27 cellular contexts compared by ENCODE assay signal in genomic region chr9:131905144-131905543, GRCh38.
"Had no signal": no experiment of that assay in that cellular context is flagged by ENCODE, and none has a peak within 500 bp of the region (broad histone marks: within the 10 kb centered on the region; RNA-seq: fewer than 3 reads in every experiment).

No MANE protein-coding gene starts in this region.

- H3K36me3 ChIP-seq: colonic mucosa, esophagus squamous epithelium, gastrocnemius medialis, gastroesophageal sphincter, heart left ventricle, heart right ventricle had no signal

- H3K4me3 ChIP-seq: colonic mucosa, coronary artery, dorsolateral prefrontal cortex, esophagus muscularis mucosa, esophagus squamous epithelium, gastrocnemius medialis, gastroesophageal sphincter, heart left ventricle, heart right ventricle had no signal

- H3K27me3 ChIP-seq: colonic mucosa, dorsolateral prefrontal cortex, esophagus muscularis mucosa, esophagus squamous epithelium, foreskin keratinocyte, gastrocnemius medialis, gastroesophageal sphincter, heart left ventricle, heart right ventricle had no signal

- DNase-seq: colonic mucosa; cortex of kidney; dermis blood vessel endothelial cell; dorsolateral prefrontal cortex; effector CD4-positive, alpha-beta T cell; effector CD8-positive, alpha-beta T cell; effector memory CD4-positive, alpha-beta T cell; effector memory CD8-positive, alpha-beta T cell; endodermal cell; erythroblast; esophagus squamous epithelium; foreskin fibroblast; foreskin keratinocyte; foreskin melanocyte; gastrocnemius medialis; glutamatergic neuron; heart left ventricle; heart right ventricle had no signal

- H3K27ac ChIP-seq: colonic mucosa, coronary artery, dorsolateral prefrontal cortex, epithelial cell of prostate, esophagus muscularis mucosa, esophagus squamous epithelium, foreskin keratinocyte, gastrocnemius medialis, gastroesophageal sphincter, heart left ventricle, heart right ventricle had no signal

- H3K9me3 ChIP-seq: colonic mucosa, esophagus muscularis mucosa, esophagus squamous epithelium, gastrocnemius medialis, gastroesophageal sphincter, heart left ventricle, heart right ventricle had no signal

- ATAC-seq: effector memory CD8-positive, alpha-beta T cell; esophagus mucosa; foreskin keratinocyte; gastrocnemius medialis; gastroesophageal sphincter; heart left ventricle; heart right ventricle had no signal

- FAIRE-seq: colon, endometrium, endothelial cell of umbilical vein, frontal cortex had no signal

- H3K4me1 ChIP-seq: colonic mucosa, esophagus muscularis mucosa, esophagus squamous epithelium, foreskin keratinocyte, gastrocnemius medialis, gastroesophageal sphincter, heart left ventricle, heart right ventricle had no signal
